In the genomic region with DNA sequence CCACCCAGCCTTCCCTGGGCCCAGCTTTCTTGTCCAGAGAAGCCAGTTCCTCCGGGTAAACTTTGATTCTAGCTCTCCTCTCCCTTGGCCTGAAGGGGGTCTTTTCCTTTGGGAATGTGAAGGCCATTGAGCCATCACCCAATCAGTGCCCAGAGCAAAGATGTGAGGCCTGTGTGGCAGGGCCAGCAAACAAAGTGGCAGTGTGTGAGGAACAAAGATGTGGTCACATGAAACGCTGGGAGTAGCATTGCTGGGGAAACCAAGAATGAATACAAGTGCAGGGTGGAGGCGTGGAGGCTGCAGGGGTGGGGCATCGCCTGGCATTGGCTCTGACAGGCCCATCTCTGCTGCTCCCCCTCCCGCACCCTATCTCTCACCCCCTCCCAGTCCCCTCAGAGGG, we compare ENCODE assay signal across 25 cellular contexts.
DNase-seq lines count a peak whose midpoint lies in the region; ATAC-seq lines count a peak whose summit lies in the region.
"Had no signal": no experiment of that assay in that cellular context is flagged by ENCODE, and none has a peak within 500 bp of the region (broad histone marks: within the 10 kb centered on the region; RNA-seq: fewer than 3 reads in every experiment).

No MANE protein-coding gene starts in this region.

- no peaks in the 10 kb centered on the region for H3K27me3 Mint-ChIP-seq in activated naive CD8-positive, alpha-beta T cell treated with anti-CD3 and anti-CD28 coated beads, Interleukin-2, amount 50 U/mL, for 24 hours
- H3K27me3 Mint-ChIP-seq: activated CD8-positive, alpha-beta memory T cell treated with anti-CD3 and anti-CD28 coated beads, Interleukin-2, amount 10 ng/mL, durations not matched to agents 7 days and 5 days; activated naive CD8-positive, alpha-beta T cell; CD4-positive, CD25-positive, alpha-beta regulatory T cell; T-helper 17 cell had no signal

- no peaks in the 10 kb centered on the region for H3K27me3 ChIP-seq in layer of hippocampus (ENCODE audit: control insufficient read depth, insufficient read depth, low read length)
- H3K27me3 ChIP-seq: foreskin keratinocyte, right lobe of liver, SJCRH30, thyroid gland had no signal

- H3K4me3 Mint-ChIP-seq in activated naive CD8-positive, alpha-beta T cell treated with anti-CD3 and anti-CD28 coated beads, Interleukin-2, amount 50 U/mL, for 24 hours = no peak overlapping the region
- H3K4me3 Mint-ChIP-seq: activated CD8-positive, alpha-beta memory T cell treated with anti-CD3 and anti-CD28 coated beads, Interleukin-2, amount 10 ng/mL, durations not matched to agents 7 days and 5 days; activated naive CD8-positive, alpha-beta T cell; activated T-helper 1 cell treated with anti-CD3 and anti-CD28 coated beads, Interleukin-12 subunit alpha, Interleukin-12 subunit beta, Interleukin-2, Interleukin-4 antibody, amounts not matched to agents 30 ng/mL and 10 ng/mL and 1 ng/mL, durations not matched to agents 14 hours and 24 hours and 36 hours; CD4-positive, CD25-positive, alpha-beta regulatory T cell; T-helper 17 cell had no signal

- peak; percentile 28 for DNase-seq in RPMI7951 (ENCODE audit: low read depth)
- DNase-seq in sciatic nerve (ENCODE audit: low spot score) = no peak
- no peak for DNase-seq in NCI-H748 (lab: John Stamatoyannopoulos, UW; ENCODE audit: unreplicated experiment)
- DNase-seq in activated naive CD8-positive, alpha-beta T cell treated with anti-CD3 and anti-CD28 coated beads, Interleukin-2, amount 50 U/mL, for 24 hours = no peak
- DNase-seq: activated CD4-positive, alpha-beta T cell treated with anti-CD3 and anti-CD28 coated beads for 48 hours; activated CD8-positive, alpha-beta memory T cell treated with anti-CD3 and anti-CD28 coated beads, Interleukin-2, amount 10 ng/mL, durations not matched to agents 7 days and 5 days; CD4-positive, CD25-positive, alpha-beta regulatory T cell; dermis blood vessel endothelial cell; DMS153; foreskin keratinocyte; GDM1; NCI-H526 treated with DMSO at 0.1 percent for 48 hours; right lobe of liver; SJCRH30; T-helper 17 cell; thyroid gland had no signal

- H3K36me3 Mint-ChIP-seq in activated naive CD8-positive, alpha-beta T cell treated with anti-CD3 and anti-CD28 coated beads, Interleukin-2, amount 50 U/mL, for 24 hours (ENCODE audit: low read depth) = peaks cover 15% of the 10 kb centered on the region

- peaks cover 5% of the 10 kb centered on the region for H3K4me1 Mint-ChIP-seq in activated naive CD8-positive, alpha-beta T cell treated with anti-CD3 and anti-CD28 coated beads, Interleukin-2, amount 50 U/mL, for 24 hours

- H3K9me3 Mint-ChIP-seq in activated naive CD8-positive, alpha-beta T cell treated with anti-CD3 and anti-CD28 coated beads, Interleukin-2, amount 50 U/mL, for 24 hours = no peaks in the 10 kb centered on the region
- H3K9me3 Mint-ChIP-seq: activated T-helper 1 cell treated with anti-CD3 and anti-CD28 coated beads, Interleukin-12 subunit alpha, Interleukin-12 subunit beta, Interleukin-2, Interleukin-4 antibody, amounts not matched to agents 30 ng/mL and 10 ng/mL and 1 ng/mL, durations not matched to agents 14 hours and 24 hours and 36 hours had no signal

- ATAC-seq in sciatic nerve = peak; percentile 80
- no peak for ATAC-seq in GM18909 (IDR thresholded peaks at IDR 0.05; ENCODE audit: poor library complexity, unreplicated experiment)
- ATAC-seq in GM19395 (IDR thresholded peaks at IDR 0.05; ENCODE audit: unreplicated experiment) = no peak
- no peak for ATAC-seq in activated naive CD8-positive, alpha-beta T cell treated with anti-CD3 and anti-CD28 coated beads, Interleukin-2, amount 50 U/mL, for 24 hours
- ATAC-seq: activated CD8-positive, alpha-beta memory T cell treated with anti-CD3 and anti-CD28 coated beads, Interleukin-2, amount 10 ng/mL, durations not matched to agents 7 days and 5 days; foreskin keratinocyte; HepG2; mucosa of descending colon; T-helper 17 cell had no signal

- H3K27ac Mint-ChIP-seq in activated naive CD8-positive, alpha-beta T cell treated with anti-CD3 and anti-CD28 coated beads, Interleukin-2, amount 50 U/mL, for 24 hours = no peak overlapping the region
- H3K27ac Mint-ChIP-seq: activated CD8-positive, alpha-beta memory T cell treated with anti-CD3 and anti-CD28 coated beads, Interleukin-2, amount 10 ng/mL, durations not matched to agents 7 days and 5 days; activated naive CD8-positive, alpha-beta T cell; activated T-helper 1 cell treated with anti-CD3 and anti-CD28 coated beads, Interleukin-12 subunit alpha, Interleukin-12 subunit beta, Interleukin-2, Interleukin-4 antibody, amounts not matched to agents 30 ng/mL and 10 ng/mL and 1 ng/mL, durations not matched to agents 14 hours and 24 hours and 36 hours; T-helper 17 cell had no signal

- peak overlapping the region; percentile 99 for H3K27ac ChIP-seq in cingulate gyrus (ENCODE audit: low read depth, low read length)
- H3K27ac ChIP-seq in layer of hippocampus (ENCODE audit: low read depth, low read length) = peak overlapping the region; percentile 99
- H3K27ac ChIP-seq: epithelial cell of prostate, foreskin keratinocyte, right lobe of liver, SJCRH30, thyroid gland had no signal

- intact Hi-C loops in sciatic nerve (cut with DNase I) = no loop called here
